Comparison of ENCODE assay signal across 24 cellular contexts in genomic region chr12:130658106-130658505, GRCh38. TPM values are rescaled to one million over a fixed set of nuclear protein-coding genes. Genes with fewer than 3 reads are reported as not detected.
"Had no signal": no experiment of that assay in that cellular context is flagged by ENCODE, and none has a peak within 500 bp of the region (broad histone marks: within the 10 kb centered on the region; RNA-seq: fewer than 3 reads in every experiment).

No MANE protein-coding gene starts in this region.

- H3K36me3 ChIP-seq: brain microvascular endothelial cell, gastrocnemius medialis, prostate gland, suprapubic skin, transverse colon had no signal

- ATAC-seq: activated naive CD8-positive, alpha-beta T cell treated with anti-CD3 and anti-CD28 coated beads, Interleukin-2, amount 50 U/mL, for 24 hours; gastrocnemius medialis; left lobe of liver; right cardiac atrium; stimulated activated naive CD8-positive, alpha-beta T cell treated with anti-CD3 and anti-CD28 coated beads, Interleukin-15, amount 100 ng/mL, for 72 hours had no signal

- H3K9me3 ChIP-seq: gastrocnemius medialis, prostate gland, transverse colon had no signal

- H3K27me3 ChIP-seq: brain microvascular endothelial cell, gastrocnemius medialis, suprapubic skin, transverse colon had no signal

- H3K4me1 ChIP-seq: gastrocnemius medialis, prostate gland, suprapubic skin, transverse colon had no signal

- H3K27ac ChIP-seq: brain microvascular endothelial cell, gastrocnemius medialis, prostate gland, skin epidermis, suprapubic skin, transverse colon had no signal

- H3K4me3 ChIP-seq: gastrocnemius medialis, prostate gland, skin epidermis, suprapubic skin, transverse colon had no signal

- DNase-seq: activated CD4-positive, CD25-positive, alpha-beta regulatory T cell treated with anti-CD3 and anti-CD28 coated beads, Interleukin-2, amount 50 U/mL, for 72 hours; activated CD8-positive, alpha-beta memory T cell treated with anti-CD3 and anti-CD28 coated beads for 24 hours; activated CD8-positive, alpha-beta memory T cell treated with anti-CD3 and anti-CD28 coated beads, Interleukin-2, amount 50 U/mL, for 48 hours; activated effector memory CD4-positive, alpha-beta T cell treated with Interleukin-2 at 50 U/mL for 16 hours; activated naive CD4-positive, alpha-beta T cell treated with anti-CD3 and anti-CD28 coated beads, Interleukin-2, amount 10 ng/mL, durations not matched to agents 7 days and 5 days; activated naive CD8-positive, alpha-beta T cell treated with anti-CD3 and anti-CD28 coated beads, Interleukin-2, amount 50 U/mL, for 24 hours; activated T-cell treated with anti-CD3 and anti-CD28 coated beads, Interleukin-2, amount 50 U/mL, for 48 hours; brain microvascular endothelial cell; central memory CD4-positive, alpha-beta T cell; cortex of kidney; effector CD4-positive, alpha-beta T cell; gastrocnemius medialis; head of caudate nucleus; right cardiac atrium; stimulated activated CD4-positive, alpha-beta T cell treated with anti-CD3 and anti-CD28 coated beads, Interleukin-15, amount 100 ng/mL, for 24 hours; stimulated activated CD4-positive, alpha-beta T cell treated with anti-CD3 and anti-CD28 coated beads, Interleukin-4, amount 100 ng/mL, for 1 hour; stimulated activated naive CD8-positive, alpha-beta T cell treated with anti-CD3 and anti-CD28 coated beads, Interleukin-15, amount 100 ng/mL, for 72 hours; transverse colon had no signal

RNA-seq across cellular contexts. Expression of gene RIMBP2, which starts 58.0 kb away (rescaled TPM):
- total RNA-seq: left lobe of liver, lung microvascular endothelial cell, myocyte had no signal
